ENCODE assay signal across 25 cellular contexts in genomic region chr4:15063341-15063740, GRCh38.
"Had no signal": no experiment of that assay in that cellular context is flagged by ENCODE, and none has a peak within 500 bp of the region (broad histone marks: within the 10 kb centered on the region; RNA-seq: fewer than 3 reads in every experiment).

No MANE protein-coding gene starts in this region.

- H3K9me3 ChIP-seq: esophagus muscularis mucosa, gastroesophageal sphincter, neutrophil, pancreas, psoas muscle, right atrium auricular region, uterus had no signal

- H3K36me3 ChIP-seq: uterus had no signal

- H3K4me3 Mint-ChIP-seq: activated naive CD8-positive, alpha-beta T cell treated with anti-CD3 and anti-CD28 coated beads for 36 hours; activated T-cell treated with anti-CD3 and anti-CD28 coated beads, Interleukin-2, amount 50 U/mL, for 24 hours; nephron; stimulated activated effector memory CD8-positive, alpha-beta T cell treated with anti-CD3 and anti-CD28 coated beads, Interleukin-12 subunit alpha, Interleukin-12 subunit beta, amount 100 ng/mL, for 72 hours; WTC11 had no signal

- H3K27ac Mint-ChIP-seq: activated naive CD8-positive, alpha-beta T cell treated with anti-CD3 and anti-CD28 coated beads for 36 hours; activated T-cell treated with anti-CD3 and anti-CD28 coated beads, Interleukin-2, amount 50 U/mL, for 24 hours; activated T-helper 2 cell treated with anti-CD3 and anti-CD28 coated beads, Interferon-gamma antibody, Interleukin-2, Interleukin-4, amounts not matched to agents 10 μg/mL and 5 μg/mL and 100 μg/mL, durations not matched to agents 14 hours and 24 hours and 36 hours; nephron; stimulated activated effector memory CD8-positive, alpha-beta T cell treated with anti-CD3 and anti-CD28 coated beads, Interleukin-12 subunit alpha, Interleukin-12 subunit beta, amount 100 ng/mL, for 72 hours; WTC11 had no signal

- ATAC-seq: gastroesophageal sphincter; left cardiac atrium; pancreas; psoas muscle; stimulated activated effector memory CD8-positive, alpha-beta T cell treated with anti-CD3 and anti-CD28 coated beads, Interleukin-12 subunit alpha, Interleukin-12 subunit beta, amount 100 ng/mL, for 72 hours; WTC11 had no signal

- H3K4me1 ChIP-seq: pancreas, psoas muscle, right atrium auricular region, uterus had no signal

- H3K4me1 Mint-ChIP-seq: activated naive CD8-positive, alpha-beta T cell treated with anti-CD3 and anti-CD28 coated beads for 36 hours; nephron; stimulated activated effector memory CD8-positive, alpha-beta T cell treated with anti-CD3 and anti-CD28 coated beads, Interleukin-12 subunit alpha, Interleukin-12 subunit beta, amount 100 ng/mL, for 72 hours; WTC11 had no signal

- DNase-seq: activated CD8-positive, alpha-beta memory T cell treated with anti-CD3 and anti-CD28 coated beads for 24 hours; activated CD8-positive, alpha-beta memory T cell treated with anti-CD3 and anti-CD28 coated beads, Interleukin-2, amount 50 U/mL, for 4 hours; activated naive CD4-positive, alpha-beta T cell treated with Interleukin-2 at 50 U/mL for 16 hours; activated naive CD8-positive, alpha-beta T cell treated with anti-CD3 and anti-CD28 coated beads for 36 hours; activated T-cell treated with anti-CD3 and anti-CD28 coated beads, Interleukin-2, amount 50 U/mL, for 24 hours; dermis blood vessel endothelial cell; effector memory CD4-positive, alpha-beta T cell; head of caudate nucleus; hypothalamus; left cardiac atrium; midbrain; pancreas; psoas muscle; stimulated activated CD4-positive, alpha-beta T cell treated with anti-CD3 and anti-CD28 coated beads, Interleukin-2, amount 100 ng/mL, for 24 hours; T-helper 9 cell; trophoblast cell; uterus had no signal

- H3K27ac ChIP-seq: esophagus muscularis mucosa, gastroesophageal sphincter, neutrophil, pancreas, psoas muscle, right atrium auricular region, uterus had no signal

- H3K27me3 Mint-ChIP-seq: activated naive CD8-positive, alpha-beta T cell treated with anti-CD3 and anti-CD28 coated beads for 36 hours; activated T-cell treated with anti-CD3 and anti-CD28 coated beads, Interleukin-2, amount 50 U/mL, for 24 hours had no signal

- H3K4me3 ChIP-seq: esophagus muscularis mucosa, gastroesophageal sphincter, pancreas, psoas muscle, right atrium auricular region, uterus had no signal

- H3K27me3 ChIP-seq: esophagus muscularis mucosa, gastroesophageal sphincter, neutrophil, pancreas, right atrium auricular region, uterus had no signal

- H3K36me3 Mint-ChIP-seq: WTC11 had no signal

- H3K9me3 Mint-ChIP-seq: activated naive CD8-positive, alpha-beta T cell treated with anti-CD3 and anti-CD28 coated beads for 36 hours; activated T-cell treated with anti-CD3 and anti-CD28 coated beads, Interleukin-2, amount 50 U/mL, for 24 hours; activated T-helper 2 cell treated with anti-CD3 and anti-CD28 coated beads, Interferon-gamma antibody, Interleukin-2, Interleukin-4, amounts not matched to agents 10 μg/mL and 5 μg/mL and 100 μg/mL, durations not matched to agents 14 hours and 24 hours and 36 hours; nephron; stimulated activated effector memory CD8-positive, alpha-beta T cell treated with anti-CD3 and anti-CD28 coated beads, Interleukin-12 subunit alpha, Interleukin-12 subunit beta, amount 100 ng/mL, for 72 hours had no signal
